ENCODE assay signal across 1 cellular context in the genomic region with DNA sequence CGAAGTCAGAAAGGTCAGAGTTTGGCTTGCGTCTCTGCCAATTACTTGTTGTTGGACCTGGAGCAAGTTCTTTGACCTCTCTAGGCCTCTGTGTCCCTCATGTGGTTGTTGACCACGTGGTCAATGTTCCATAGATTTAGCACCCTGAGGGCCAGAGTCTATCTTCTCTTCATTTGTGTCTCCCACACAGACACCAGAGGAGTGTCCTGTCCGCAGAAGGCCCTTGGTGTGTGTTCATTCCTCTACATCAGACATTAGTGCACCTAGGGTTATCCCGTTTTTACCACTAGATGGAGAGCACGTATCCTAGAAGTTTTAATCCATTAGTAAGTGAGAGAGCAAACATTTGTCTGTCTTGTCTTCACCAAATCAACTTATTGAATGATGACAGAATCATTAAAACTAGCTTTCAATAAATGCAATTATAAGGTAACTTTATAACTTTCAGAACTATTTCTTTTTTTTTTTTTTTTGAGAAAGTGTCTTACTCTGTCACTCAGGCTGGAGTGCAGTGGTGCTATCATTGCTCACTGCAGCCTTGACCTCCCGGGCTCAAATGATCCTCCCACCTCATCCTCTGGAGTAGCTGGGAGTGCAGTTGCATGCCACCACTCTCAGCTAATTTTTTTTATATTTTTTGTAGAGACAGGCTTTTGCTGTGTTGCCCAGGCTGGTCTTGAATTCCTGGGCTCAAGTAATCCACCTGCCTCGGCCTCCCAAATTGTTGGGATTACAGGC.
TF ChIP-seq lines count a peak whose summit lies in the region.

No MANE protein-coding gene starts in this region.

TF ChIP-seq in HepG2, 621 proteins besides CTCF, POLR2A, EP300 and RAD21 (continued from another document):
- TF ChIP-seq, protein P1, sequence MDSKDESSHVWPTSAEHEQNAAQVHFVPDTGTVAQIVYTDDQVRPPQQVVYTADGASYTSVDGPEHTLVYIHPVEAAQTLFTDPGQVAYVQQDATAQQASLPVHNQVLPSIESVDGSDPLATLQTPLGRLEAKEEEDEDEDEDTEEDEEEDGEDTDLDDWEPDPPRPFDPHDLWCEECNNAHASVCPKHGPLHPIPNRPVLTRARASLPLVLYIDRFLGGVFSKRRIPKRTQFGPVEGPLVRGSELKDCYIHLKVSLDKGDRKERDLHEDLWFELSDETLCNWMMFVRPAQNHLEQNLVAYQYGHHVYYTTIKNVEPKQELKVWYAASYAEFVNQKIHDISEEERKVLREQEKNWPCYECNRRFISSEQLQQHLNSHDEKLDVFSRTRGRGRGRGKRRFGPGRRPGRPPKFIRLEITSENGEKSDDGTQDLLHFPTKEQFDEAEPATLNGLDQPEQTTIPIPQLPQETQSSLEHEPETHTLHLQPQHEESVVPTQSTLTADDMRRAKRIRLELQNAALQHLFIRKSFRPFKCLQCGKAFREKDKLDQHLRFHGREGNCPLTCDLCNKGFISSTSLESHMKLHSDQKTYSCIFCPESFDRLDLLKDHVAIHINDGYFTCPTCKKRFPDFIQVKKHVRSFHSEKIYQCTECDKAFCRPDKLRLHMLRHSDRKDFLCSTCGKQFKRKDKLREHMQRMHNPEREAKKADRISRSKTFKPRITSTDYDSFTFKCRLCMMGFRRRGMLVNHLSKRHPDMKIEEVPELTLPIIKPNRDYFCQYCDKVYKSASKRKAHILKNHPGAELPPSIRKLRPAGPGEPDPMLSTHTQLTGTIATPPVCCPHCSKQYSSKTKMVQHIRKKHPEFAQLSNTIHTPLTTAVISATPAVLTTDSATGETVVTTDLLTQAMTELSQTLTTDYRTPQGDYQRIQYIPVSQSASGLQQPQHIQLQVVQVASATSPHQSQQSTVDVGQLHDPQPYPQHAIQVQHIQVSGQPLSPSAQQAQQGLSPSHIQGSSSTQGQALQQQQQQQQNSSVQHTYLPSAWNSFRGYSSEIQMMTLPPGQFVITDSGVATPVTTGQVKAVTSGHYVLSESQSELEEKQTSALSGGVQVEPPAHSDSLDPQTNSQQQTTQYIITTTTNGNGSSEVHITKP (CRISPR knock-in tag; IDR thresholded peaks at IDR 0.05; ENCODE audit: low read depth): no peak
- TF ChIP-seq SMC3 (IDR thresholded peaks at IDR 0.05; ENCODE audit: low read length) (peak; percentile 22; the same call in 1 of the 2 replicates), ATAD3A (CRISPR knock-in tag; IDR thresholded peaks at IDR 0.05) (no peak), ZNF234 (CRISPR knock-in tag; conservative IDR thresholded peaks at IDR 0.05) (no peak)
- TF ChIP-seq, protein P2, sequence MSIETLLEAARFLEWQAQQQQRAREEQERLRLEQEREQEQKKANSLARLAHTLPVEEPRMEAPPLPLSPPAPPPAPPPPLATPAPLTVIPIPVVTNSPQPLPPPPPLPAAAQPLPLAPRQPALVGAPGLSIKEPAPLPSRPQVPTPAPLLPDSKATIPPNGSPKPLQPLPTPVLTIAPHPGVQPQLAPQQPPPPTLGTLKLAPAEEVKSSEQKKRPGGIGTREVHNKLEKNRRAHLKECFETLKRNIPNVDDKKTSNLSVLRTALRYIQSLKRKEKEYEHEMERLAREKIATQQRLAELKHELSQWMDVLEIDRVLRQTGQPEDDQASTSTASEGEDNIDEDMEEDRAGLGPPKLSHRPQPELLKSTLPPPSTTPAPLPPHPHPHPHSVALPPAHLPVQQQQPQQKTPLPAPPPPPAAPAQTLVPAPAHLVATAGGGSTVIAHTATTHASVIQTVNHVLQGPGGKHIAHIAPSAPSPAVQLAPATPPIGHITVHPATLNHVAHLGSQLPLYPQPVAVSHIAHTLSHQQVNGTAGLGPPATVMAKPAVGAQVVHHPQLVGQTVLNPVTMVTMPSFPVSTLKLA (IDR thresholded peaks at IDR 0.05): 0 out of 2 replicates have a peak, but pooled peaks have one; percentile 24
- TF ChIP-seq, protein P3, sequence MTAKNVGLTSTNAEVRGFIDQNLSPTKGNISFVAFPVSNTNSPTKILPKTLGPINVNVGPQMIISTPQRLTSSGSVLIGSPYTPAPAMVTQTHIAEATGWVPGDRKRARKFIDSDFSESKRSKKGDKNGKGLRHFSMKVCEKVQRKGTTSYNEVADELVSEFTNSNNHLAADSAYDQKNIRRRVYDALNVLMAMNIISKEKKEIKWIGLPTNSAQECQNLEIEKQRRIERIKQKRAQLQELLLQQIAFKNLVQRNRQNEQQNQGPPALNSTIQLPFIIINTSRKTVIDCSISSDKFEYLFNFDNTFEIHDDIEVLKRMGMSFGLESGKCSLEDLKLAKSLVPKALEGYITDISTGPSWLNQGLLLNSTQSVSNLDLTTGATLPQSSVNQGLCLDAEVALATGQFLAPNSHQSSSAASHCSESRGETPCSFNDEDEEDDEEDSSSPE (CRISPR knock-in tag; IDR thresholded peaks at IDR 0.05): 0 out of 2 replicates have a peak, but pooled peaks have one; percentile 27
- TF ChIP-seq, protein P4, sequence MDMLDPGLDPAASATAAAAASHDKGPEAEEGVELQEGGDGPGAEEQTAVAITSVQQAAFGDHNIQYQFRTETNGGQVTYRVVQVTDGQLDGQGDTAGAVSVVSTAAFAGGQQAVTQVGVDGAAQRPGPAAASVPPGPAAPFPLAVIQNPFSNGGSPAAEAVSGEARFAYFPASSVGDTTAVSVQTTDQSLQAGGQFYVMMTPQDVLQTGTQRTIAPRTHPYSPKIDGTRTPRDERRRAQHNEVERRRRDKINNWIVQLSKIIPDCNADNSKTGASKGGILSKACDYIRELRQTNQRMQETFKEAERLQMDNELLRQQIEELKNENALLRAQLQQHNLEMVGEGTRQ (IDR thresholded peaks at IDR 0.05; ENCODE audit: low read depth, low read length): 0 out of 2 replicates have a peak, but pooled peaks have one; percentile 10
- TF ChIP-seq, protein P4 (CRISPR knock-in tag; IDR thresholded peaks at IDR 0.05; ENCODE audit: borderline replicate concordance): no peak
- TF ChIP-seq, protein P5, sequence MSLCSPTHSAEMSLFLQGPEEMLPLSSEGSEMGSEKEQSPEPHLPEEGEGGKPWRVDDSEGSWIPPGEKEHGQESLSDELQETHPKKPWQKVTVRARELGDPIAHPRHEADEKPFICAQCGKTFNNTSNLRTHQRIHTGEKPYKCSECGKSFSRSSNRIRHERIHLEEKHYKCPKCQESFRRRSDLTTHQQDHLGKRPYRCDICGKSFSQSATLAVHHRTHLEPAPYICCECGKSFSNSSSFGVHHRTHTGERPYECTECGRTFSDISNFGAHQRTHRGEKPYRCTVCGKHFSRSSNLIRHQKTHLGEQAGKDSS (CRISPR knock-in tag; IDR thresholded peaks at IDR 0.05; ENCODE audit: borderline replicate concordance, low read depth): no peak
